In the genomic region with DNA sequence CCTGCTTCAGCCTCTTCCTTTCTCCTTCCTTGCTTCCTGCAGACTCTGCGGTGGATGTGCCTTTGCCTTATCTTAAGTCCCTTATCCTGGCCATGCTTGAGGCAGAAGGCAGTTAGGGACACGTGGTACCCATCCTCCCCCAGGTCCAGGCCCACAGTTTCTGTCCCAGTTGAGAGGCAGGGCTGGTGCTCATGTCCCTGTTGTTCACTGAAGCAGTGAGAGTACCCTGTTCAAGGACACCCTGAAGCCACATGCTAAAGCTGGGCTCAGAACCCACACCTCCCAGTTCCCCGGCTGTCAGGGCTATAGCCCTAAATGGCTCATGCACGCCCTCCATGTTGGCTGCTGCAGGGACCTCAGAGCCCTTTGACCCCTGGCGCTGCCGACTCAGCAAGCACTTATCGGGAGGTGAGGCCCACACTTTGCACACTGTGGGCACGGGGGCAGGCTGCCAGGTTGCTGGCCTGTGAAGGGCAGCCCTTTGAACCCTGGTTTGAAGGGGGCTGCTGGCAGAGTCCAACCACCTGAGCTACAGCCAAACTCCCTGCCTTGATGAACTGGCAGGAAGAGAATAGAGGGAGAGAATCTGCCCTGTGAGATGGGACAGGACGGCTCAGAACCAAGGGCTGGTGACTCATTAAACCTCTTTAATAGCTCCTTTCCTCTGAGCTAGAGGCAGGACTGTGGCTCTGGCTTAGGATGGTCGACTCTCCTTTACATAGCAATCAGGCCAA, we compare ENCODE assay signal across 1 cellular context.
TF ChIP-seq lines count a peak whose summit lies in the region.

No MANE protein-coding gene starts in this region.

TF ChIP-seq in K562, 482 proteins besides CTCF, POLR2A, EP300 and RAD21 (continued from another document and continues in another):
- TF ChIP-seq ZNF518B (CRISPR knock-in tag; IDR thresholded peaks at IDR 0.05), result no peak
- TF ChIP-seq TEAD2 (tag; IDR thresholded peaks at IDR 0.05), result no peak
- peak; percentile 96 for TF ChIP-seq L3MBTL2 (IDR thresholded peaks at IDR 0.05)
- TF ChIP-seq HMBOX1 (IDR thresholded peaks at IDR 0.05), result no peak
- TF ChIP-seq ZNF444 (CRISPR knock-in tag; IDR thresholded peaks at IDR 0.05), result peak; percentile 61; the same call in 1 of the 2 replicates
- TF ChIP-seq NEUROD1 (IDR thresholded peaks at IDR 0.05; ENCODE audit: borderline replicate concordance, low read depth, low read length, partially characterized antibody), result no peak
- no peak for TF ChIP-seq ZNF699 (CRISPR knock-in tag; IDR thresholded peaks at IDR 0.05; ENCODE audit: insufficient replicate concordance)
- TF ChIP-seq NCOA1 (IDR thresholded peaks at IDR 0.05; ENCODE audit: low read depth), result peak; percentile 46; the same call in 1 of the 2 replicates
- no peak for TF ChIP-seq MIER1 (IDR thresholded peaks at IDR 0.05; ENCODE audit: low read depth)
- peak; percentile 86 for TF ChIP-seq CBFA2T3 (IDR thresholded peaks at IDR 0.05)
- TF ChIP-seq, protein P1, sequence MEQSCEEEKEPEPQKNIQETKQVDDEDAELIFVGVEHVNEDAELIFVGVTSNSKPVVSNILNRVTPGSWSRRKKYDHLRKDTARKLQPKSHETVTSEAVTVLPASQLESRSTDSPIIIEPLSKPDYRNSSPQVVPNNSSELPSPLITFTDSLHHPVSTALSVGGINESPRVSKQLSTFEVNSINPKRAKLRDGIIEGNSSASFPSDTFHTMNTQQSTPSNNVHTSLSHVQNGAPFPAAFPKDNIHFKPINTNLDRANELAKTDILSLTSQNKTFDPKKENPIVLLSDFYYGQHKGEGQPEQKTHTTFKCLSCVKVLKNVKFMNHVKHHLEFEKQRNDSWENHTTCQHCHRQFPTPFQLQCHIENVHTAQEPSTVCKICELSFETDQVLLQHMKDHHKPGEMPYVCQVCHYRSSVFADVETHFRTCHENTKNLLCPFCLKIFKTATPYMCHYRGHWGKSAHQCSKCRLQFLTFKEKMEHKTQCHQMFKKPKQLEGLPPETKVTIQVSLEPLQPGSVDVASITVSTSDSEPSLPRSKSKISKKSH (CRISPR knock-in tag; IDR thresholded peaks at IDR 0.05), result no peak
- no peak for TF ChIP-seq TCF7 (IDR thresholded peaks at IDR 0.05; ENCODE audit: borderline replicate concordance)
- peak; percentile 72; the same call in 1 of the 2 replicates for TF ChIP-seq ZNF165 (CRISPR knock-in tag; IDR thresholded peaks at IDR 0.05; ENCODE audit: borderline replicate concordance)
- no peak for TF ChIP-seq ZNF449 (CRISPR knock-in tag; IDR thresholded peaks at IDR 0.05)
- peak; percentile 88 for TF ChIP-seq USF2 (CRISPR knock-in tag; IDR thresholded peaks at IDR 0.05)
- peak; percentile 23; the same call in 1 of the 2 replicates for TF ChIP-seq ZNF324 (CRISPR knock-in tag; IDR thresholded peaks at IDR 0.05)
- peak; percentile 65 to 67 for TF ChIP-seq E2F6 (IDR thresholded peaks at IDR 0.05; ENCODE audit: borderline replicate concordance in 1 of 2, extremely low read depth in 1 of 2, insufficient read depth in 1 of 2, insufficient read length in 1 of 2, low read depth in 1 of 2, low read length in 1 of 2, poor library complexity in 1 of 2, severe bottlenecking in 1 of 2)
- no peak for TF ChIP-seq RBM25 (IDR thresholded peaks at IDR 0.05; ENCODE audit: low read depth, low read length, severe bottlenecking)
- TF ChIP-seq ZEB2 (IDR thresholded peaks at IDR 0.05), result 0 out of 2 replicates have a peak, but pooled peaks have one; percentile 38
- no peak for TF ChIP-seq ARID2 (IDR thresholded peaks at IDR 0.05)
- no peak for TF ChIP-seq NCOA4 (IDR thresholded peaks at IDR 0.05; ENCODE audit: partially characterized antibody)
- no peak for TF ChIP-seq TAF1 (IDR thresholded peaks at IDR 0.05; ENCODE audit: control insufficient read depth, extremely low read depth, insufficient read depth, low read length, severe bottlenecking)
- TF ChIP-seq, protein P2, sequence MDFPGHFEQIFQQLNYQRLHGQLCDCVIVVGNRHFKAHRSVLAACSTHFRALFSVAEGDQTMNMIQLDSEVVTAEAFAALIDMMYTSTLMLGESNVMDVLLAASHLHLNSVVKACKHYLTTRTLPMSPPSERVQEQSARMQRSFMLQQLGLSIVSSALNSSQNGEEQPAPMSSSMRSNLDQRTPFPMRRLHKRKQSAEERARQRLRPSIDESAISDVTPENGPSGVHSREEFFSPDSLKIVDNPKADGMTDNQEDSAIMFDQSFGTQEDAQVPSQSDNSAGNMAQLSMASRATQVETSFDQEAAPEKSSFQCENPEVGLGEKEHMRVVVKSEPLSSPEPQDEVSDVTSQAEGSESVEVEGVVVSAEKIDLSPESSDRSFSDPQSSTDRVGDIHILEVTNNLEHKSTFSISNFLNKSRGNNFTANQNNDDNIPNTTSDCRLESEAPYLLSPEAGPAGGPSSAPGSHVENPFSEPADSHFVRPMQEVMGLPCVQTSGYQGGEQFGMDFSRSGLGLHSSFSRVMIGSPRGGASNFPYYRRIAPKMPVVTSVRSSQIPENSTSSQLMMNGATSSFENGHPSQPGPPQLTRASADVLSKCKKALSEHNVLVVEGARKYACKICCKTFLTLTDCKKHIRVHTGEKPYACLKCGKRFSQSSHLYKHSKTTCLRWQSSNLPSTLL (IDR thresholded peaks at IDR 0.05), result no peak
- no peak for TF ChIP-seq NFYB (IDR thresholded peaks at IDR 0.05; ENCODE audit: extremely low read depth, insufficient read length)
- TF ChIP-seq ZNF561 (CRISPR knock-in tag; conservative IDR thresholded peaks at IDR 0.05), result no peak
- peak; percentile 54; the same call in 1 of the 2 replicates for TF ChIP-seq MECOM (CRISPR knock-in tag; IDR thresholded peaks at IDR 0.05)
- peak; percentile 85 for TF ChIP-seq NR2C2 (CRISPR knock-in tag; IDR thresholded peaks at IDR 0.05)
- TF ChIP-seq NR2C2 (tag; IDR thresholded peaks at IDR 0.05), result peak; percentile 85
- no peak for TF ChIP-seq RFX7 (CRISPR knock-in tag; IDR thresholded peaks at IDR 0.05)
- no peak for TF ChIP-seq PTBP1 (IDR thresholded peaks at IDR 0.05; ENCODE audit: low read depth, low read length)
- TF ChIP-seq FOXJ2 (tag; IDR thresholded peaks at IDR 0.05), result no peak
- peak in 1 of 2 experiments; percentile 67; a peak in 1 of 4 replicates for TF ChIP-seq TEAD1 (CRISPR knock-in tag; IDR thresholded peaks at IDR 0.05)
- 0 out of 2 replicates have a peak, but pooled peaks have one; percentile 48 for TF ChIP-seq STAT6 (CRISPR knock-in tag; IDR thresholded peaks at IDR 0.05)
- TF ChIP-seq FOXK2 (conservative IDR thresholded peaks at IDR 0.05 in 1 of 2, IDR thresholded peaks at IDR 0.05 in 1 of 2; ENCODE audit: low read depth in 2 of 2), result no peak
- TF ChIP-seq DMBX1 (CRISPR knock-in tag; IDR thresholded peaks at IDR 0.05; ENCODE audit: borderline replicate concordance), result peak; percentile 80; the same call in 1 of the 2 replicates
- no peak for TF ChIP-seq ZNF263 (CRISPR knock-in tag; IDR thresholded peaks at IDR 0.05; ENCODE audit: borderline replicate concordance)
- no peak for TF ChIP-seq ZSCAN32 (CRISPR knock-in tag; IDR thresholded peaks at IDR 0.05)
- TF ChIP-seq MXI1 (IDR thresholded peaks at IDR 0.05; ENCODE audit: low read depth, low read length), result no peak
- TF ChIP-seq YY1 (IDR thresholded peaks at IDR 0.05; ENCODE audit: borderline replicate concordance in 1 of 3, control insufficient read depth in 1 of 3, extremely low read depth in 1 of 3, insufficient read depth in 3 of 3, insufficient read length in 1 of 3, insufficient replicate concordance in 2 of 3, low read depth in 1 of 3, low read length in 2 of 3), result peak in 2 of 3 experiments; percentile 42 to 61
- no peak for TF ChIP-seq ZBED1 (IDR thresholded peaks at IDR 0.05)
- no peak; the same call in 1 of the 2 replicates for TF ChIP-seq ZNF24 (IDR thresholded peaks at IDR 0.05)
- TF ChIP-seq ZC3H8 (IDR thresholded peaks at IDR 0.05), result no peak
- TF ChIP-seq RBM17 (IDR thresholded peaks at IDR 0.05; ENCODE audit: borderline replicate concordance, low read depth, low read length), result no peak
- TF ChIP-seq ZNF124 (CRISPR knock-in tag; IDR thresholded peaks at IDR 0.05), result no peak
- TF ChIP-seq POU5F1 (IDR thresholded peaks at IDR 0.05; ENCODE audit: borderline replicate concordance, low read depth, low read length, partially characterized antibody), result no peak
- no peak for TF ChIP-seq ZBTB7A (IDR thresholded peaks at IDR 0.05; ENCODE audit: borderline replicate concordance, control insufficient read depth, low read depth, low read length)
- TF ChIP-seq TEAD4 (IDR thresholded peaks at IDR 0.05; ENCODE audit: low read length), result peak; percentile 62
- no peak for TF ChIP-seq TEAD4 (CRISPR knock-in tag; IDR thresholded peaks at IDR 0.05; ENCODE audit: borderline replicate concordance)
- TF ChIP-seq CBFB (CRISPR knock-in tag; IDR thresholded peaks at IDR 0.05), result 0 out of 2 replicates have a peak, but pooled peaks have one; percentile 39
- 0 out of 2 replicates have a peak, but pooled peaks have one; percentile 1 for TF ChIP-seq ZFP1 (CRISPR knock-in tag; IDR thresholded peaks at IDR 0.05)
- TF ChIP-seq GATAD2A (IDR thresholded peaks at IDR 0.05), result peak; percentile 75
- TF ChIP-seq PHF20 (IDR thresholded peaks at IDR 0.05; ENCODE audit: partially characterized antibody), result no peak
- no peak for TF ChIP-seq ZNF57 (CRISPR knock-in tag; IDR thresholded peaks at IDR 0.05)
- no peak for TF ChIP-seq HDAC3 (IDR thresholded peaks at IDR 0.05; ENCODE audit: borderline replicate concordance, partially characterized antibody)
